Comparison of ENCODE assay signal across 12 cellular contexts in genomic region chr14:99241314-99242035, GRCh38. TPM values are rescaled to one million over a fixed set of nuclear protein-coding genes. Genes with fewer than 3 reads are reported as not detected.
DNase-seq lines count a peak whose midpoint lies in the region; ATAC-seq and TF ChIP-seq lines count a peak whose summit lies in the region.
"Had no signal": no experiment of that assay in that cellular context is flagged by ENCODE, and none has a peak within 500 bp of the region (broad histone marks: within the 10 kb centered on the region; RNA-seq: fewer than 3 reads in every experiment).

No MANE protein-coding gene starts in this region.

- H3K4me3 ChIP-seq in mononuclear cell (ENCODE audit: low read length) = peak overlapping the region; percentile 12

- no peak for TF ChIP-seq CTCF in C4-2B (conservative IDR thresholded peaks at IDR 0.05)

- peaks cover 86% of the 10 kb centered on the region for H3K4me1 Mint-ChIP-seq in activated naive CD4-positive, alpha-beta T cell treated with anti-CD3 and anti-CD28 coated beads, Interleukin-2, amount 50 U/mL, for 24 hours
- H3K4me1 Mint-ChIP-seq: B cell had no signal

- ATAC-seq in Right ventricle myocardium superior (ENCODE audit: poor library complexity) = no peak
- ATAC-seq: HCT116 had no signal

- peaks cover 72% of the 10 kb centered on the region for H3K4me1 ChIP-seq in mononuclear cell (ENCODE audit: insufficient read depth, low read length)

- no peaks in the 10 kb centered on the region for H3K9me3 ChIP-seq in mononuclear cell (ENCODE audit: low read depth, low read length)

- peak overlapping the region; percentile 92 for H3K4me3 Mint-ChIP-seq in activated naive CD4-positive, alpha-beta T cell treated with anti-CD3 and anti-CD28 coated beads, Interleukin-2, amount 50 U/mL, for 24 hours
- H3K4me3 Mint-ChIP-seq: B cell had no signal

- no peaks in the 10 kb centered on the region for H3K9me3 Mint-ChIP-seq in activated naive CD4-positive, alpha-beta T cell treated with anti-CD3 and anti-CD28 coated beads, Interleukin-2, amount 50 U/mL, for 24 hours

- no peaks in the 10 kb centered on the region for H3K27me3 Mint-ChIP-seq in activated naive CD4-positive, alpha-beta T cell treated with anti-CD3 and anti-CD28 coated beads, Interleukin-2, amount 50 U/mL, for 24 hours

- peak; percentile 51 for DNase-seq in NCI-H1694 treated with DMSO at 0.1 percent for 48 hours (lab: John Stamatoyannopoulos, UW)
- no peak for DNase-seq in NCI-H82 (lab: John Stamatoyannopoulos, UW)
- no peak for DNase-seq in Right ventricle myocardium superior
- DNase-seq in GF-D8 (lab: John Stamatoyannopoulos, UW) = no peak
- no peak for DNase-seq in COLO829 (ENCODE audit: low spot score)
- DNase-seq: hypothalamus, NCI-H774 had no signal

- intact Hi-C loops in Right ventricle myocardium superior (cut with DNase I) = no loop called here

- H3K27ac ChIP-seq in C4-2B = peak overlapping the region; percentile 36

- H3K27me3 ChIP-seq in mononuclear cell (ENCODE audit: insufficient read depth, low read length) = peaks cover 4% of the 10 kb centered on the region

- peaks cover 3% of the 10 kb centered on the region for H3K36me3 Mint-ChIP-seq in activated naive CD4-positive, alpha-beta T cell treated with anti-CD3 and anti-CD28 coated beads, Interleukin-2, amount 50 U/mL, for 24 hours

- peak overlapping the region; percentile 100 for H3K27ac Mint-ChIP-seq in activated naive CD4-positive, alpha-beta T cell treated with anti-CD3 and anti-CD28 coated beads, Interleukin-2, amount 50 U/mL, for 24 hours
- H3K27ac Mint-ChIP-seq: B cell had no signal

RNA-seq across cellular contexts. Expression of gene BCL11B, which starts 30.5 kb away (rescaled TPM):
- total RNA-seq in mononuclear cell (101 TPM), Right ventricle myocardium superior (0.08 TPM)

Comparison
In these comparisons a context has a peak if more than half of its experiments do, and no peak if none do; other contexts are left out.
1. RNA of gene BCL11B, which starts 30.5 kb away (total RNA-seq): 101 TPM in mononuclear cell (single experiment); 0.08 TPM in Right ventricle myocardium superior (single experiment); every median in the first group is over 10 times any median in the second.